ENCODE assay signal across 1 cellular context in the genomic region with DNA sequence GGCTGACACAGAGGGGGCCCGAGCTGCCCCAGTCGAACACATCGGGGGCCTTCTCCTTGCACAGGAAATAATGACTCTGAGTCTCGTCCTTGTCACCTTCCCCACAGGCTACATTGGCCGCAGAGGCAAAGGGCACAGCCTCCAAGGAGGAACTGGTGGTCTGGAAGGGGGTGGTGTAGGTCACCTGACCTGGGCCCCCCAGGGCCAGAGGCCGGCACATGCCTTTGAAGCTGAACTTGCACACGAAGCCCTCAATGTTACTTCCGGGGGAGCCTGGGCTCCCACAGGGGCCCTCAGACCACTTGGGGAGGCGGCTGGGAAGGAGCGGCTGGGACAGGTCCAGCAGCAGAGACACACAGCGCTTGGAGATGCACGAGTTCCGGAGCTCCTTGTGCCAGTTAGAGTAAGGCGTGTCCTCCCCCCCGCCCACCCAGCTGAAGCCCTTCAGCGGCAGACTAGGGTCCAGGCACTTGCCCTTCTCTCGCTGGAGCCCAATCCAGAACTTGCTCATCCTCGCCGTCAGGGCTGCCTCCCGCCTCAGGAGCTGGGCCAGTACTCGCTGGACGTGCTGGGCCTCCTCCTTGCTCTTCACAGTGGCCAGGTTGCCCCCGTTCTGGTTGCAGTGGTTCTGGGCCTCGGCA.
TF ChIP-seq lines count a peak whose summit lies in the region.

No MANE protein-coding gene starts in this region.

TF ChIP-seq in K562, 482 proteins besides CTCF, POLR2A, EP300 and RAD21:
- TF ChIP-seq, protein P1, sequence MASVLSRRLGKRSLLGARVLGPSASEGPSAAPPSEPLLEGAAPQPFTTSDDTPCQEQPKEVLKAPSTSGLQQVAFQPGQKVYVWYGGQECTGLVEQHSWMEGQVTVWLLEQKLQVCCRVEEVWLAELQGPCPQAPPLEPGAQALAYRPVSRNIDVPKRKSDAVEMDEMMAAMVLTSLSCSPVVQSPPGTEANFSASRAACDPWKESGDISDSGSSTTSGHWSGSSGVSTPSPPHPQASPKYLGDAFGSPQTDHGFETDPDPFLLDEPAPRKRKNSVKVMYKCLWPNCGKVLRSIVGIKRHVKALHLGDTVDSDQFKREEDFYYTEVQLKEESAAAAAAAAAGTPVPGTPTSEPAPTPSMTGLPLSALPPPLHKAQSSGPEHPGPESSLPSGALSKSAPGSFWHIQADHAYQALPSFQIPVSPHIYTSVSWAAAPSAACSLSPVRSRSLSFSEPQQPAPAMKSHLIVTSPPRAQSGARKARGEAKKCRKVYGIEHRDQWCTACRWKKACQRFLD (CRISPR knock-in tag; IDR thresholded peaks at IDR 0.05) = no peak
TF ChIP-seq in K562: peak in this region for 0.
